ENCODE assay signal across 13 cellular contexts in genomic region chr19:7927605-7928333, GRCh38. TPM values are rescaled to one million over a fixed set of nuclear protein-coding genes. Genes with fewer than 3 reads are reported as not detected.
DNase-seq lines count a peak whose midpoint lies in the region; ATAC-seq and TF ChIP-seq lines count a peak whose summit lies in the region.
"Had no signal": no experiment of that assay in that cellular context is flagged by ENCODE, and none has a peak within 500 bp of the region (broad histone marks: within the 10 kb centered on the region; RNA-seq: fewer than 3 reads in every experiment).

No MANE protein-coding gene starts in this region.

- POLR2A ChIA-PET in A673 (lab: Charles Lee; ENCODE audit: low non-redundant PET), result no interaction called here
- POLR2A ChIA-PET in CD8-positive, alpha-beta memory T cell (lab: Charles Lee), result interaction anchor here (0.6 to 2.9 kb wide), 2 partner anchors 16 to 145 kb away, joined by 3 to 18 read pairs; partner anchors contain the start of gene TIMM44

- intact Hi-C loops in A673 (cut with micrococcal nuclease; ENCODE audit: unreplicated experiment), result no loop called here

- H3K4me3 ChIP-seq in A673 (ENCODE audit: low read depth, low read length, poor library complexity, severe bottlenecking), result no peak overlapping the region
- no peak overlapping the region for H3K4me3 ChIP-seq in RWPE2 (ENCODE audit: severe bottlenecking)
- no peak overlapping the region for H3K4me3 ChIP-seq in fibroblast of lung (replicated peaks in 1 of 4; ENCODE audit: control extremely low read depth in 1 of 4, insufficient read depth in 1 of 4, low read depth in 3 of 4, low read length in 4 of 4)
- H3K4me3 ChIP-seq in CD8-positive, alpha-beta memory T cell (ENCODE audit: low read length), result no peak overlapping the region
- H3K4me3 ChIP-seq: BLaER1 treated with 17β-estradiol and CSF1 and Interleukin-3, amounts not matched to agents 10 nM and 100 nM had no signal

- H3K4me3 Mint-ChIP-seq in progenitor cell of endocrine pancreas (ENCODE audit: low read depth), result peak overlapping the region; percentile 37
- no peak overlapping the region for H3K4me3 Mint-ChIP-seq in activated T-cell treated with anti-CD3 and anti-CD28 coated beads, Interleukin-2, amount 50 U/mL, for 72 hours
- peak overlapping the region in 1 of 7 donors; percentile 74 for H3K4me3 Mint-ChIP-seq in CD8-positive, alpha-beta memory T cell

- no peaks in the 10 kb centered on the region for H3K27me3 Mint-ChIP-seq in progenitor cell of endocrine pancreas
- H3K27me3 Mint-ChIP-seq in activated T-cell treated with anti-CD3 and anti-CD28 coated beads, Interleukin-2, amount 50 U/mL, for 72 hours (ENCODE audit: low read depth), result no peaks in the 10 kb centered on the region
- no peaks in the 10 kb centered on the region for H3K27me3 Mint-ChIP-seq in CD8-positive, alpha-beta memory T cell

- peaks cover 8% of the 10 kb centered on the region for H3K36me3 Mint-ChIP-seq in progenitor cell of endocrine pancreas (ENCODE audit: insufficient read depth)
- no peaks in the 10 kb centered on the region for H3K36me3 Mint-ChIP-seq in activated T-cell treated with anti-CD3 and anti-CD28 coated beads, Interleukin-2, amount 50 U/mL, for 72 hours (ENCODE audit: insufficient read depth in 2 of 2)
- H3K36me3 Mint-ChIP-seq in CD8-positive, alpha-beta memory T cell, result peaks cover 0 to 23% (median 1%) of the 10 kb centered on the region in 3 donors

- H3K4me2 ChIP-seq in fibroblast of lung (ENCODE audit: extremely low read depth, insufficient read depth, low read length), result peak overlapping the region; percentile 78
- H3K4me2 ChIP-seq: BLaER1 treated with 17β-estradiol and CSF1 and Interleukin-3, amounts not matched to agents 10 nM and 100 nM had no signal

- ATAC-seq in RWPE2 (ENCODE audit: low read depth), result no peak
- no peak for ATAC-seq in activated T-cell treated with anti-CD3 and anti-CD28 coated beads, Interleukin-2, amount 50 U/mL, for 72 hours (replicated peaks in 1 of 2)

- DNase-seq in A673 (ENCODE audit: low spot score), result no peak
- DNase-seq in RWPE2 (ENCODE audit: low spot score), result peak; percentile 55
- no peak for DNase-seq in fibroblast of lung (ENCODE audit: low read depth in 2 of 2)
- no peak for DNase-seq in progenitor cell of endocrine pancreas (ENCODE audit: low spot score, unreplicated experiment)
- DNase-seq in GDM1 (lab: John Stamatoyannopoulos, UW), result no peak
- DNase-seq in NCI-H2196 (lab: John Stamatoyannopoulos, UW; ENCODE audit: unreplicated experiment), result no peak
- DNase-seq in activated T-cell treated with anti-CD3 and anti-CD28 coated beads, Interleukin-2, amount 50 U/mL, for 72 hours, result no peak
- no peak for DNase-seq in CD8-positive, alpha-beta memory T cell
- DNase-seq: cortex of kidney, NCI-H774, nephron progenitor cell had no signal

- no peaks in the 10 kb centered on the region for H3K79me2 ChIP-seq in fibroblast of lung (ENCODE audit: control insufficient read depth, insufficient read depth, low read length)

- H3K27ac Mint-ChIP-seq in progenitor cell of endocrine pancreas, result no peak overlapping the region
- no peak overlapping the region for H3K27ac Mint-ChIP-seq in activated T-cell treated with anti-CD3 and anti-CD28 coated beads, Interleukin-2, amount 50 U/mL, for 72 hours
- peak overlapping the region in 1 of 8 donors; percentile 79 for H3K27ac Mint-ChIP-seq in CD8-positive, alpha-beta memory T cell
- H3K27ac Mint-ChIP-seq: nephron progenitor cell had no signal

- no peak overlapping the region for H2AFZ ChIP-seq in fibroblast of lung (ENCODE audit: low read length)

- H3K27ac ChIP-seq in A673 (ENCODE audit: low read depth, low read length, poor library complexity, severe bottlenecking) (peak overlapping the region; percentile 51), RWPE2 (ENCODE audit: poor library complexity, severe bottlenecking) (peak overlapping the region; percentile 77), fibroblast of lung (ENCODE audit: insufficient read depth, low read length) (peak overlapping the region; percentile 92)
- no peak overlapping the region for H3K27ac ChIP-seq in CD8-positive, alpha-beta memory T cell (ENCODE audit: low read depth, low read length)
- H3K27ac ChIP-seq: BLaER1 treated with 17β-estradiol and CSF1 and Interleukin-3, amounts not matched to agents 10 nM and 100 nM had no signal

- no peaks in the 10 kb centered on the region for H3K27me3 ChIP-seq in A673 (replicated peaks; ENCODE audit: insufficient read depth, low read depth, low read length, poor library complexity)
- no peaks in the 10 kb centered on the region for H3K27me3 ChIP-seq in RWPE2 (ENCODE audit: insufficient read depth, poor library complexity, severe bottlenecking)
- H3K27me3 ChIP-seq in fibroblast of lung (ENCODE audit: control insufficient read depth, insufficient read depth, low read length), result no peaks in the 10 kb centered on the region
- no peaks in the 10 kb centered on the region for H3K27me3 ChIP-seq in CD8-positive, alpha-beta memory T cell (ENCODE audit: insufficient read depth, low read length, poor library complexity, severe bottlenecking)

- H3K9ac ChIP-seq in fibroblast of lung (ENCODE audit: insufficient read depth, low read length), result peak overlapping the region; percentile 64

- peaks cover 6% of the 10 kb centered on the region for H3K4me1 Mint-ChIP-seq in progenitor cell of endocrine pancreas (ENCODE audit: low read depth)
- peaks cover 16% of the 10 kb centered on the region for H3K4me1 Mint-ChIP-seq in activated T-cell treated with anti-CD3 and anti-CD28 coated beads, Interleukin-2, amount 50 U/mL, for 72 hours (ENCODE audit: low read depth)
- peaks cover 11 to 31% (median 17%) of the 10 kb centered on the region in 3 donors for H3K4me1 Mint-ChIP-seq in CD8-positive, alpha-beta memory T cell

- H3K36me3 ChIP-seq in A673 (ENCODE audit: insufficient read depth, low read length, poor library complexity, severe bottlenecking), result peaks cover 32% of the 10 kb centered on the region
- peaks cover 31% of the 10 kb centered on the region for H3K36me3 ChIP-seq in RWPE2 (ENCODE audit: low read depth)
- H3K36me3 ChIP-seq in fibroblast of lung (ENCODE audit: control insufficient read depth, insufficient read depth, low read length), result peaks cover 20% of the 10 kb centered on the region
- H3K36me3 ChIP-seq in CD8-positive, alpha-beta memory T cell (ENCODE audit: insufficient read depth, low read length), result peaks cover 7% of the 10 kb centered on the region

- H3K4me1 ChIP-seq in A673 (ENCODE audit: insufficient read depth, low read length, poor library complexity, severe bottlenecking) (peaks cover 43% of the 10 kb centered on the region), RWPE2 (ENCODE audit: insufficient read depth, poor library complexity, severe bottlenecking) (peaks cover 15% of the 10 kb centered on the region), fibroblast of lung (ENCODE audit: control insufficient read depth, extremely low read depth, insufficient read depth, low read length) (peaks cover 24% of the 10 kb centered on the region)
- H3K4me1 ChIP-seq in CD8-positive, alpha-beta memory T cell (ENCODE audit: insufficient read depth, low read length), result peaks cover 9% of the 10 kb centered on the region

- CTCF ChIA-PET in A673 (lab: Charles Lee), result no interaction called here
- CTCF ChIA-PET in CD8-positive, alpha-beta memory T cell (lab: Charles Lee), result interaction anchor here (1.2 to 4.7 kb wide), 3 partner anchors 10 to 58 kb away, joined by 3 to 41 read pairs (median 5); partner anchors contain the start of gene TIMM44

- no peaks in the 10 kb centered on the region for H4K20me1 ChIP-seq in fibroblast of lung (ENCODE audit: control insufficient read depth, extremely low read depth, insufficient read depth, low read length)

- no peaks in the 10 kb centered on the region for H3K9me3 Mint-ChIP-seq in progenitor cell of endocrine pancreas (ENCODE audit: low read depth)
- H3K9me3 Mint-ChIP-seq in activated T-cell treated with anti-CD3 and anti-CD28 coated beads, Interleukin-2, amount 50 U/mL, for 72 hours, result no peaks in the 10 kb centered on the region
- H3K9me3 Mint-ChIP-seq in CD8-positive, alpha-beta memory T cell, result peaks cover 0 to 2% (median 0%) of the 10 kb centered on the region in 5 donors
- H3K9me3 Mint-ChIP-seq: nephron progenitor cell had no signal

- H3K9me3 ChIP-seq in A673 (ENCODE audit: low read depth, low read length, poor library complexity, severe bottlenecking) (no peaks in the 10 kb centered on the region), RWPE2 (ENCODE audit: severe bottlenecking) (no peaks in the 10 kb centered on the region), fibroblast of lung (ENCODE audit: control insufficient read depth, insufficient read depth, low read depth, low read length) (no peaks in the 10 kb centered on the region)
- no peaks in the 10 kb centered on the region for H3K9me3 ChIP-seq in CD8-positive, alpha-beta memory T cell (ENCODE audit: low read length)
- H3K9me3 ChIP-seq: BLaER1 treated with 17β-estradiol and CSF1 and Interleukin-3, amounts not matched to agents 10 nM and 100 nM had no signal

- TF ChIP-seq CTCF in A673 (conservative IDR thresholded peaks at IDR 0.05; ENCODE audit: low read depth, low read length) (no peak), RWPE2 (IDR thresholded peaks at IDR 0.05; ENCODE audit: poor library complexity, severe bottlenecking) (no peak), fibroblast of lung (conservative IDR thresholded peaks at IDR 0.05 in 1 of 2, IDR thresholded peaks at IDR 0.05 in 1 of 2; ENCODE audit: low read depth in 1 of 2, low read length in 2 of 2) (no peak), progenitor cell of endocrine pancreas (IDR thresholded peaks at IDR 0.05; ENCODE audit: unreplicated experiment) (no peak)

- BruUV-seq in A673 (replicated peaks; lab: Mats Ljungman, UMichigan), result no TSS peak

RNA-seq across cellular contexts. Expression of gene CTXN1, which starts 1.8 kb away (rescaled TPM):
- total RNA-seq in A673 (2021) (71.7 and 85.5 TPM in 2 replicates), fibroblast of lung (0.66 and 0.77 TPM in 2 replicates), progenitor cell of endocrine pancreas (97.9 and 114 TPM in 2 replicates)
- 0.85 and 1.1 TPM in 2 replicates for polyA plus RNA-seq in fibroblast of lung
- polyA plus RNA-seq in fibroblast of lung (2012), result 4.9 and 9.1 TPM in 2 replicates
- polyA minus RNA-seq in fibroblast of lung (ENCODE audit: low replicate concordance), result 0.93 and 1.6 TPM in 2 replicates
- total RNA-seq in activated T-cell treated with anti-CD3 and anti-CD28 coated beads, Interleukin-2, amount 50 U/mL, for 72 hours, result under 1 TPM; 0.50 to 0.63 TPM
- total RNA-seq in CD8-positive, alpha-beta memory T cell, result under 1 TPM; 0.42 to 0.72 TPM
- polyA plus RNA-seq in CD8-positive, alpha-beta memory T cell, result not detected
- total RNA-seq: T-helper 2 cell treated with Interferon-gamma antibody and Interleukin-4, amounts not matched to agents 100 ng/mL and 5 ng/mL, for 36 hours had no signal

RNA-seq across cellular contexts. Expression of gene SNAPC2, which starts 7.6 kb away (rescaled TPM):
- 30.2 and 34.4 TPM in 2 replicates for total RNA-seq in A673 (2021)
- 11.4 and 12.8 TPM in 2 replicates for total RNA-seq in fibroblast of lung
- 13.4 and 15.6 TPM in 2 replicates for polyA plus RNA-seq in fibroblast of lung
- 25.5 and 41.2 TPM in 2 replicates for polyA plus RNA-seq in fibroblast of lung (2012)
- polyA minus RNA-seq in fibroblast of lung (ENCODE audit: low replicate concordance), result 27.1 and 28.7 TPM in 2 replicates
- 9.9 and 10.8 TPM in 2 replicates for total RNA-seq in progenitor cell of endocrine pancreas
- total RNA-seq in activated T-cell treated with anti-CD3 and anti-CD28 coated beads, Interleukin-2, amount 50 U/mL, for 72 hours, result 10 to 100 TPM; 23.7 to 25.5 TPM
- 10 to 100 TPM; 17.4 to 18.2 TPM for total RNA-seq in CD8-positive, alpha-beta memory T cell
- polyA plus RNA-seq in CD8-positive, alpha-beta memory T cell, result 21.9 TPM

RNA-seq across cellular contexts. Expression of gene TGFBR3L, which starts 13.1 kb away (rescaled TPM):
- total RNA-seq in A673 (2021) (1.4 and 1.6 TPM in 2 replicates), fibroblast of lung (1.0 and 1.3 TPM in 2 replicates), progenitor cell of endocrine pancreas (0.67 and 1.1 TPM in 2 replicates)
- polyA plus RNA-seq in fibroblast of lung, result 0.35 TPM in 1 of 2 replicates, not detected in the other
- 2.0 and 5.7 TPM in 2 replicates for polyA plus RNA-seq in fibroblast of lung (2012)
- not detected in 2 replicates for polyA minus RNA-seq in fibroblast of lung (ENCODE audit: low replicate concordance)
- total RNA-seq in activated T-cell treated with anti-CD3 and anti-CD28 coated beads, Interleukin-2, amount 50 U/mL, for 72 hours, result 1 to 10 TPM; 7.4 to 9.7 TPM
- total RNA-seq in CD8-positive, alpha-beta memory T cell, result 1 to 10 TPM; 7.7 to 8.6 TPM
- 1.3 TPM for polyA plus RNA-seq in CD8-positive, alpha-beta memory T cell

RNA-seq across cellular contexts. Expression of gene TIMM44, which starts 15.7 kb away (rescaled TPM):
- total RNA-seq in A673 (2021), result 153 and 169 TPM in 2 replicates
- 53.9 and 56.1 TPM in 2 replicates for total RNA-seq in fibroblast of lung
- polyA plus RNA-seq in fibroblast of lung, result 29.5 and 32.3 TPM in 2 replicates
- polyA plus RNA-seq in fibroblast of lung (2012), result 36.8 and 41.2 TPM in 2 replicates
- 9.6 and 21.4 TPM in 2 replicates for polyA minus RNA-seq in fibroblast of lung (ENCODE audit: low replicate concordance)
- 75.0 and 75.2 TPM in 2 replicates for total RNA-seq in progenitor cell of endocrine pancreas
- total RNA-seq in activated T-cell treated with anti-CD3 and anti-CD28 coated beads, Interleukin-2, amount 50 U/mL, for 72 hours, result 100 to 1,000 TPM in 1 of 2 donors, 10 to 100 TPM in 1; 91.2 to 112 TPM
- 100 to 1,000 TPM; 105 to 107 TPM for total RNA-seq in CD8-positive, alpha-beta memory T cell
- 16.9 TPM for polyA plus RNA-seq in CD8-positive, alpha-beta memory T cell

RNA-seq across cellular contexts. Expression of gene MAP2K7, which starts 24.1 kb away (rescaled TPM):
- total RNA-seq in A673 (2021) (46.1 and 46.7 TPM in 2 replicates), fibroblast of lung (8.7 and 10.4 TPM in 2 replicates), progenitor cell of endocrine pancreas (50.7 and 53.5 TPM in 2 replicates)
- polyA plus RNA-seq in fibroblast of lung, result 7.8 and 8.5 TPM in 2 replicates
- polyA plus RNA-seq in fibroblast of lung (2012), result 15.5 and 15.8 TPM in 2 replicates
- polyA minus RNA-seq in fibroblast of lung (ENCODE audit: low replicate concordance), result 8.6 and 19.5 TPM in 2 replicates
- 10 to 100 TPM; 40.2 to 40.3 TPM for total RNA-seq in activated T-cell treated with anti-CD3 and anti-CD28 coated beads, Interleukin-2, amount 50 U/mL, for 72 hours
- 10 to 100 TPM; 35.9 to 38.3 TPM for total RNA-seq in CD8-positive, alpha-beta memory T cell
- 2.0 TPM for polyA plus RNA-seq in CD8-positive, alpha-beta memory T cell

Comparison
In these comparisons a context has a peak if more than half of its experiments do, and no peak if none do; other contexts are left out.
1. RNA of gene CTXN1, which starts 1.8 kb away (total RNA-seq): 97.9 to 114 TPM in progenitor cell of endocrine pancreas and 71.7 to 85.5 TPM in A673; 0.42 to 0.72 TPM in CD8-positive, alpha-beta memory T cell, 0.66 to 0.77 TPM in fibroblast of lung and 0.50 to 0.63 TPM in activated T-cell treated with anti-CD3 and anti-CD28 coated beads, Interleukin-2, amount 50 U/mL, for 72 hours; every median in the first group is over 10 times any median in the second.